Comparison of ENCODE assay signal across 15 cellular contexts in genomic region chr19:47151627-47152026, GRCh38. TPM values are rescaled to one million over a fixed set of nuclear protein-coding genes. Genes with fewer than 3 reads are reported as not detected.
DNase-seq lines count a peak whose midpoint lies in the region; ATAC-seq and TF ChIP-seq lines count a peak whose summit lies in the region.
"Had no signal": no experiment of that assay in that cellular context is flagged by ENCODE, and none has a peak within 500 bp of the region (broad histone marks: within the 10 kb centered on the region; RNA-seq: fewer than 3 reads in every experiment).

No MANE protein-coding gene starts in this region.

- TF ChIP-seq CTCF in RWPE1 (conservative IDR thresholded peaks at IDR 0.05; ENCODE audit: low read depth) (no peak), GM20000 (IDR thresholded peaks at IDR 0.05; ENCODE audit: extremely low read depth, missing control alignments) (no peak)

- H3K27me3 ChIP-seq in stomach smooth muscle (ENCODE audit: control insufficient read depth in 1 of 2, insufficient read depth in 2 of 2, low read length in 2 of 2), result no peaks in the 10 kb centered on the region
- H3K27me3 ChIP-seq: Peyer's patch, tibial nerve had no signal

- H3K4me1 ChIP-seq in stomach smooth muscle (ENCODE audit: control insufficient read depth, insufficient read depth, low read length), result peaks cover 27% of the 10 kb centered on the region

- H3K4me1 Mint-ChIP-seq in activated naive CD8-positive, alpha-beta T cell (ENCODE audit: low read depth), result peaks cover 54% of the 10 kb centered on the region
- H3K4me1 Mint-ChIP-seq in activated naive CD8-positive, alpha-beta T cell treated with anti-CD3 and anti-CD28 coated beads, Interleukin-2, amount 50 U/mL, for 24 hours, result peaks cover 39% of the 10 kb centered on the region

- peaks cover 21% of the 10 kb centered on the region for H3K36me3 Mint-ChIP-seq in activated naive CD8-positive, alpha-beta T cell
- H3K36me3 Mint-ChIP-seq in activated naive CD8-positive, alpha-beta T cell treated with anti-CD3 and anti-CD28 coated beads, Interleukin-2, amount 50 U/mL, for 24 hours (ENCODE audit: low read depth), result peaks cover 68% of the 10 kb centered on the region

- POLR2A ChIA-PET in RWPE1 (lab: Yijun Ruan, JAX; ENCODE audit: low non-redundant PET), result no interaction called here

- H3K9me3 ChIP-seq in stomach smooth muscle (ENCODE audit: control insufficient read depth in 2 of 2, low read length in 2 of 2), result no peaks in the 10 kb centered on the region
- H3K9me3 ChIP-seq: Peyer's patch, tibial nerve had no signal

- H3K27ac ChIP-seq in RWPE1, result peak overlapping the region; percentile 57
- H3K27ac ChIP-seq in stomach smooth muscle (ENCODE audit: low read length), result peak overlapping the region; percentile 8
- H3K27ac ChIP-seq: tibial nerve had no signal

- no peak overlapping the region for H3K4me3 ChIP-seq in stomach smooth muscle (ENCODE audit: low read length in 2 of 2)
- H3K4me3 ChIP-seq: Peyer's patch, tibial nerve had no signal

- H3K9me3 Mint-ChIP-seq in activated naive CD8-positive, alpha-beta T cell (ENCODE audit: low read depth), result no peaks in the 10 kb centered on the region
- no peaks in the 10 kb centered on the region for H3K9me3 Mint-ChIP-seq in activated naive CD8-positive, alpha-beta T cell treated with anti-CD3 and anti-CD28 coated beads, Interleukin-2, amount 50 U/mL, for 24 hours

- no peak overlapping the region for H3K9ac ChIP-seq in stomach smooth muscle (ENCODE audit: low read length in 2 of 2)

- no peak overlapping the region for H3K4me3 Mint-ChIP-seq in activated naive CD8-positive, alpha-beta T cell
- H3K4me3 Mint-ChIP-seq in activated naive CD8-positive, alpha-beta T cell treated with anti-CD3 and anti-CD28 coated beads, Interleukin-2, amount 50 U/mL, for 24 hours, result no peak overlapping the region

- no peak for ATAC-seq in activated naive CD8-positive, alpha-beta T cell treated with anti-CD3 and anti-CD28 coated beads, Interleukin-2, amount 50 U/mL, for 24 hours
- ATAC-seq in left lobe of liver (peak; percentile 83), GM19463 (IDR thresholded peaks at IDR 0.05; ENCODE audit: unreplicated experiment) (no peak), GM21515 (IDR thresholded peaks at IDR 0.05; ENCODE audit: unreplicated experiment) (no peak)

- DNase-seq in activated naive CD8-positive, alpha-beta T cell treated with anti-CD3 and anti-CD28 coated beads, Interleukin-2, amount 50 U/mL, for 24 hours, result no peak
- DNase-seq in RWPE1 (ENCODE audit: low spot score) (no peak), left lobe of liver (ENCODE audit: low spot score) (peak; percentile 50), GM20000 (ENCODE audit: low spot score) (no peak)
- DNase-seq: activated T-cell treated with anti-CD3 and anti-CD28 coated beads for 4 hours, anterior cingulate cortex, kidney glomerular epithelial cell, NCI-H2029 treated with DMSO at 0.1 percent for 48 hours, NCI-H526, Peyer's patch had no signal

- H3K27ac Mint-ChIP-seq in activated naive CD8-positive, alpha-beta T cell, result peak overlapping the region; percentile 73
- H3K27ac Mint-ChIP-seq in activated naive CD8-positive, alpha-beta T cell treated with anti-CD3 and anti-CD28 coated beads, Interleukin-2, amount 50 U/mL, for 24 hours, result no peak overlapping the region

- no peaks in the 10 kb centered on the region for H3K27me3 Mint-ChIP-seq in activated naive CD8-positive, alpha-beta T cell
- H3K27me3 Mint-ChIP-seq in activated naive CD8-positive, alpha-beta T cell treated with anti-CD3 and anti-CD28 coated beads, Interleukin-2, amount 50 U/mL, for 24 hours, result no peaks in the 10 kb centered on the region

- CTCF ChIA-PET in RWPE1 (lab: Yijun Ruan, JAX), result interaction anchor here (0.6 to 1.5 kb wide), 2 partner anchors 59 to 784 kb away, joined by 4 to 9 read pairs; no protein-coding TSS in a partner anchor

- peaks cover 3 to 12% of the 10 kb centered on the region in 2 donors for H3K36me3 ChIP-seq in stomach smooth muscle (ENCODE audit: control insufficient read depth in 2 of 2, insufficient read depth in 2 of 2, low read length in 2 of 2)

RNA-seq across cellular contexts. Expression of gene SAE1, which starts 21.0 kb away (rescaled TPM):
- total RNA-seq in left lobe of liver, result 22.0 TPM

RNA-seq across cellular contexts. Expression of gene ZC3H4, which starts 38.1 kb away (rescaled TPM):
- total RNA-seq in left lobe of liver, result 18.5 TPM
